1 cellular context compared by ENCODE assay signal in genomic region chr6:146879406-146880117, GRCh38.
TF ChIP-seq lines count a peak whose summit lies in the region.

No MANE protein-coding gene starts in this region.

TF ChIP-seq in K562, 482 proteins besides CTCF, POLR2A, EP300 and RAD21 (continued from another document and continues in another):
- TF ChIP-seq ZNF395 (CRISPR knock-in tag; IDR thresholded peaks at IDR 0.05) = 0 out of 2 replicates have a peak, but pooled peaks have one; percentile 15
- TF ChIP-seq ERF (CRISPR knock-in tag; IDR thresholded peaks at IDR 0.05) = 0 out of 2 replicates have a peak, but pooled peaks have one; percentile 34
- no peak for TF ChIP-seq ATF1 (CRISPR knock-in tag; IDR thresholded peaks at IDR 0.05)
- peak; percentile 48 for TF ChIP-seq ATF1 (tag; IDR thresholded peaks at IDR 0.05)
- TF ChIP-seq CCAR2 (IDR thresholded peaks at IDR 0.05; ENCODE audit: low read depth, low read length) = no peak
- 0 out of 2 replicates have a peak, but pooled peaks have one; percentile 39 for TF ChIP-seq MEF2D (tag; conservative IDR thresholded peaks at IDR 0.05; ENCODE audit: low read depth)
- peak; percentile 91 for TF ChIP-seq NFRKB (IDR thresholded peaks at IDR 0.05; ENCODE audit: low read depth)
- TF ChIP-seq HMGXB4 (CRISPR knock-in tag; IDR thresholded peaks at IDR 0.05) = no peak
- no peak for TF ChIP-seq HMG20A (CRISPR knock-in tag; conservative IDR thresholded peaks at IDR 0.05)
- TF ChIP-seq MTA2 (IDR thresholded peaks at IDR 0.05; ENCODE audit: low read depth) = peak; percentile 50; the same call in 1 of the 2 replicates
- no peak for TF ChIP-seq GABPA (tag; conservative IDR thresholded peaks at IDR 0.05; ENCODE audit: low read depth)
- no peak for TF ChIP-seq ID3 (CRISPR knock-in tag; IDR thresholded peaks at IDR 0.05)
- TF ChIP-seq ID3 (tag; IDR thresholded peaks at IDR 0.05) = peak; percentile 26; the same call in 1 of the 2 replicates
- TF ChIP-seq FOSL1 (tag; conservative IDR thresholded peaks at IDR 0.05) = peak; percentile 85
- peak in 1 of 2 experiments; percentile 8; a peak in 1 of 4 replicates for TF ChIP-seq TEAD1 (CRISPR knock-in tag; IDR thresholded peaks at IDR 0.05)
- TF ChIP-seq ZNF316 (IDR thresholded peaks at IDR 0.05) = peak; percentile 61
- TF ChIP-seq TCF7 (IDR thresholded peaks at IDR 0.05; ENCODE audit: borderline replicate concordance) = peak; percentile 84; the same call in 1 of the 2 replicates
- no peak; the same call in 1 of the 2 replicates for TF ChIP-seq E4F1 (CRISPR knock-in tag; IDR thresholded peaks at IDR 0.05; ENCODE audit: borderline replicate concordance)
- TF ChIP-seq RBFOX2 (IDR thresholded peaks at IDR 0.05; ENCODE audit: low read depth, low read length) = 0 out of 2 replicates have a peak, but pooled peaks have one; percentile 27
- 0 out of 2 replicates have a peak, but pooled peaks have one; percentile 6 for TF ChIP-seq ATF3 (IDR thresholded peaks at IDR 0.05)
- no peak for TF ChIP-seq ATF3 (CRISPR knock-in tag; conservative IDR thresholded peaks at IDR 0.05)
- TF ChIP-seq THRB (CRISPR knock-in tag; conservative IDR thresholded peaks at IDR 0.05) = peak; percentile 46; the same call in 1 of the 2 replicates
- TF ChIP-seq CEBPG (CRISPR knock-in tag; IDR thresholded peaks at IDR 0.05) = no peak
- TF ChIP-seq CEBPG (tag; conservative IDR thresholded peaks at IDR 0.05 in 1 of 2, IDR thresholded peaks at IDR 0.05 in 1 of 2) = no peak
- TF ChIP-seq GATAD2A (IDR thresholded peaks at IDR 0.05) = peak; percentile 88
- peak; percentile 71 for TF ChIP-seq VEZF1 (CRISPR knock-in tag; IDR thresholded peaks at IDR 0.05)
- no peak for TF ChIP-seq ZNF212 (CRISPR knock-in tag; IDR thresholded peaks at IDR 0.05)
- TF ChIP-seq KLF16 (IDR thresholded peaks at IDR 0.05) = peak; percentile 11; the same call in 1 of the 2 replicates
- no peak for TF ChIP-seq RFX7 (CRISPR knock-in tag; IDR thresholded peaks at IDR 0.05)
- peak; percentile 21; the same call in 1 of the 2 replicates for TF ChIP-seq FOXM1 (IDR thresholded peaks at IDR 0.05; ENCODE audit: low read depth)
- TF ChIP-seq FOXM1 (CRISPR knock-in tag; IDR thresholded peaks at IDR 0.05; ENCODE audit: low read depth) = no peak
- TF ChIP-seq HOMEZ (CRISPR knock-in tag; IDR thresholded peaks at IDR 0.05) = no peak
- TF ChIP-seq TCF3 (CRISPR knock-in tag; IDR thresholded peaks at IDR 0.05) = peak; percentile 71
- TF ChIP-seq ZNF143 (CRISPR knock-in tag; IDR thresholded peaks at IDR 0.05) = no peak
- peak; percentile 68 for TF ChIP-seq SUPT5H (IDR thresholded peaks at IDR 0.05)
- TF ChIP-seq MECOM (CRISPR knock-in tag; IDR thresholded peaks at IDR 0.05) = 0 out of 2 replicates have a peak, but pooled peaks have one; percentile 62
- peak; percentile 37; the same call in 1 of the 2 replicates for TF ChIP-seq ZNF311 (CRISPR knock-in tag; IDR thresholded peaks at IDR 0.05)
- peak; percentile 78 for TF ChIP-seq SMARCE1 (IDR thresholded peaks at IDR 0.05)
- no peak for TF ChIP-seq FOXK1 (CRISPR knock-in tag; IDR thresholded peaks at IDR 0.05; ENCODE audit: borderline replicate concordance)
- TF ChIP-seq USF1 (CRISPR knock-in tag; IDR thresholded peaks at IDR 0.05) = no peak
- peak; percentile 53; the same call in 1 of the 2 replicates for TF ChIP-seq CREB3 (tag; conservative IDR thresholded peaks at IDR 0.05; ENCODE audit: low read depth)
- TF ChIP-seq NCOA6 (IDR thresholded peaks at IDR 0.05) = no peak
- no peak for TF ChIP-seq MBD2 (IDR thresholded peaks at IDR 0.05; ENCODE audit: borderline replicate concordance, low read depth)
- no peak for TF ChIP-seq CBX1 (IDR thresholded peaks at IDR 0.05; ENCODE audit: low read depth)
- no peak for TF ChIP-seq MCM3 (IDR thresholded peaks at IDR 0.05)
- 0 out of 2 replicates have a peak, but pooled peaks have one; percentile 38 for TF ChIP-seq HLTF (IDR thresholded peaks at IDR 0.05)
- no peak for TF ChIP-seq ZNF830 (CRISPR knock-in tag; IDR thresholded peaks at IDR 0.05)
- TF ChIP-seq RNF219 (CRISPR knock-in tag; IDR thresholded peaks at IDR 0.05) = peak; percentile 75; the same call in 1 of the 2 replicates
- TF ChIP-seq NUFIP1 (IDR thresholded peaks at IDR 0.05; ENCODE audit: partially characterized antibody) = peak; percentile 72
- peak; percentile 70; the same call in 1 of the 2 replicates for TF ChIP-seq LEF1 (IDR thresholded peaks at IDR 0.05)
- TF ChIP-seq ZNF41 (CRISPR knock-in tag; conservative IDR thresholded peaks at IDR 0.05) = 0 out of 2 replicates have a peak, but pooled peaks have one; percentile 65
- TF ChIP-seq ZNF76 (CRISPR knock-in tag; IDR thresholded peaks at IDR 0.05; ENCODE audit: borderline replicate concordance) = 0 out of 2 replicates have a peak, but pooled peaks have one; percentile 10
- no peak for TF ChIP-seq SMARCB1 (IDR thresholded peaks at IDR 0.05; ENCODE audit: insufficient read length, low read depth)
- no peak; the same call in 1 of the 2 replicates for TF ChIP-seq C11orf30 (IDR thresholded peaks at IDR 0.05; ENCODE audit: low read depth)
- TF ChIP-seq FOXP1 (CRISPR knock-in tag; IDR thresholded peaks at IDR 0.05) = no peak
- TF ChIP-seq MYC (IDR thresholded peaks at IDR 0.05; ENCODE audit: low read depth, low read length) = peak; percentile 8; the same call in 1 of the 2 replicates
- TF ChIP-seq MYC (CRISPR knock-in tag; IDR thresholded peaks at IDR 0.05; ENCODE audit: borderline replicate concordance, low read depth) = no peak; the same call in 1 of the 2 replicates
